In genomic region chr16:85497622-85498314, GRCh38 we compare ENCODE assay signal across 14 cellular contexts.
DNase-seq lines count a peak whose midpoint lies in the region; ATAC-seq and TF ChIP-seq lines count a peak whose summit lies in the region.
"Had no signal": no experiment of that assay in that cellular context is flagged by ENCODE, and none has a peak within 500 bp of the region (broad histone marks: within the 10 kb centered on the region; RNA-seq: fewer than 3 reads in every experiment).

No MANE protein-coding gene starts in this region.

- intact Hi-C loops in PC-3 (cut with micrococcal nuclease): no loop called here
- intact Hi-C loops in left ventricle myocardium inferior (cut with micrococcal nuclease): no loop called here

- peaks cover 4% of the 10 kb centered on the region for H3K36me3 Mint-ChIP-seq in brain
- H3K36me3 Mint-ChIP-seq in neural progenitor cell: no peaks in the 10 kb centered on the region
- H3K36me3 Mint-ChIP-seq: CD14-positive monocyte; CD8-positive, alpha-beta T cell; IgD-negative memory B cell had no signal

- POLR2A ChIA-PET in PC-3 (lab: Charles Lee; ENCODE audit: unreplicated experiment): no interaction called here

- H2AFZ ChIP-seq in Loucy (ENCODE audit: low read length) (no peak overlapping the region), neural progenitor cell (replicated peaks) (no peak overlapping the region), PC-3 (ENCODE audit: low read length) (no peak overlapping the region)

- peaks cover 92% of the 10 kb centered on the region for H3K4me1 ChIP-seq in BLaER1
- H3K4me1 ChIP-seq in Loucy (ENCODE audit: insufficient read depth, low read length, poor library complexity, severe bottlenecking): peaks cover 16% of the 10 kb centered on the region
- peaks cover 7% of the 10 kb centered on the region for H3K4me1 ChIP-seq in neural progenitor cell
- no peaks in the 10 kb centered on the region; the same call in 1 of the 2 replicates for H3K4me1 ChIP-seq in PC-3 (ENCODE audit: insufficient read depth, low read length)
- peaks cover 12% of the 10 kb centered on the region for H3K4me1 ChIP-seq in left ventricle myocardium inferior

- H3K27me3 ChIP-seq in BLaER1: no peaks in the 10 kb centered on the region
- H3K27me3 ChIP-seq in Loucy (ENCODE audit: insufficient read depth, low read length, poor library complexity, severe bottlenecking): no peaks in the 10 kb centered on the region
- no peaks in the 10 kb centered on the region for H3K27me3 ChIP-seq in neural progenitor cell
- no peaks in the 10 kb centered on the region for H3K27me3 ChIP-seq in PC-3 (ENCODE audit: low read length)
- no peaks in the 10 kb centered on the region for H3K27me3 ChIP-seq in left ventricle myocardium inferior (ENCODE audit: low read depth)

- peaks cover 8% of the 10 kb centered on the region for H3K27me3 Mint-ChIP-seq in brain
- H3K27me3 Mint-ChIP-seq in neural progenitor cell (ENCODE audit: insufficient read depth, low read depth): peaks cover 12% of the 10 kb centered on the region

- DNase-seq in neural progenitor cell (ENCODE audit: low spot score) (no peak), PC-3 (no peak), left ventricle myocardium inferior (no peak)
- no peak for DNase-seq in activated CD4-positive, alpha-beta T cell treated with anti-CD3 and anti-CD28 coated beads, Interleukin-2, amount 50 U/mL, for 48 hours
- DNase-seq: ACHN; CD8-positive, alpha-beta T cell; COR-L47; HCEC 1CT had no signal

- H3K4me3 Mint-ChIP-seq in brain: no peak overlapping the region
- no peak overlapping the region for H3K4me3 Mint-ChIP-seq in neural progenitor cell
- H3K4me3 Mint-ChIP-seq: CD14-positive monocyte; CD8-positive, alpha-beta T cell; IgD-negative memory B cell had no signal

- H3K36me3 ChIP-seq in BLaER1 (no peaks in the 10 kb centered on the region), Loucy (ENCODE audit: insufficient read depth, low read length) (no peaks in the 10 kb centered on the region), neural progenitor cell (no peaks in the 10 kb centered on the region), PC-3 (ENCODE audit: low read depth, low read length) (no peaks in the 10 kb centered on the region), left ventricle myocardium inferior (no peaks in the 10 kb centered on the region)

- TF ChIP-seq CTCF in Loucy (conservative IDR thresholded peaks at IDR 0.05; ENCODE audit: low read length) (no peak), brain (conservative IDR thresholded peaks at IDR 0.05) (no peak), neural progenitor cell (IDR thresholded peaks at IDR 0.05) (no peak), PC-3 (conservative IDR thresholded peaks at IDR 0.05; ENCODE audit: low read depth, low read length) (no peak), left ventricle myocardium inferior (IDR thresholded peaks at IDR 0.05; ENCODE audit: borderline replicate concordance) (no peak)

- no TSS peak for BruUV-seq in PC-3 (replicated peaks; lab: Mats Ljungman, UMichigan)

- no peak overlapping the region; the same call in 1 of the 2 replicates for H3K9ac ChIP-seq in BLaER1
- H3K9ac ChIP-seq in Loucy (ENCODE audit: low read depth, low read length, poor library complexity, severe bottlenecking): peak overlapping the region; percentile 59
- no peak overlapping the region for H3K9ac ChIP-seq in neural progenitor cell
- H3K9ac ChIP-seq in PC-3 (ENCODE audit: low read length): no peak overlapping the region

- H3K27ac ChIP-seq in BLaER1 (peak overlapping the region; percentile 38; the same call in 1 of the 2 replicates), neural progenitor cell (no peak overlapping the region), PC-3 (ENCODE audit: low read length) (no peak overlapping the region), left ventricle myocardium inferior (replicated peaks) (no peak overlapping the region)

- H3K4me2 ChIP-seq in BLaER1 (peak overlapping the region; percentile 81), Loucy (ENCODE audit: low read depth, low read length, poor library complexity, severe bottlenecking) (no peak overlapping the region), neural progenitor cell (no peak overlapping the region), PC-3 (ENCODE audit: low read length) (no peak overlapping the region)

- H3K9me3 ChIP-seq in BLaER1: no peaks in the 10 kb centered on the region
- no peaks in the 10 kb centered on the region for H3K9me3 ChIP-seq in Loucy (ENCODE audit: insufficient read depth, low read depth, low read length)
- no peaks in the 10 kb centered on the region for H3K9me3 ChIP-seq in neural progenitor cell (ENCODE audit: low read depth)
- no peaks in the 10 kb centered on the region for H3K9me3 ChIP-seq in PC-3 (ENCODE audit: low read length)
- H3K9me3 ChIP-seq in left ventricle myocardium inferior (replicated peaks): no peaks in the 10 kb centered on the region

- peaks cover 57% of the 10 kb centered on the region for H3K4me1 Mint-ChIP-seq in brain
- peaks cover 40% of the 10 kb centered on the region for H3K4me1 Mint-ChIP-seq in neural progenitor cell
- H3K4me1 Mint-ChIP-seq: CD14-positive monocyte had no signal

- H4K20me1 ChIP-seq in BLaER1 (0 out of 2 replicates have a peak, but pooled peaks cover 11% of the 10 kb centered on the region), Loucy (ENCODE audit: insufficient read depth, low read length, poor library complexity, severe bottlenecking) (no peaks in the 10 kb centered on the region), neural progenitor cell (ENCODE audit: low read depth) (no peaks in the 10 kb centered on the region), PC-3 (ENCODE audit: low read length) (no peaks in the 10 kb centered on the region)

- H3K27ac Mint-ChIP-seq in brain (peak overlapping the region in 4 of 5 experiments; percentile 16 to 34 (median 25)), neural progenitor cell (peak overlapping the region; percentile 68)
- H3K27ac Mint-ChIP-seq: CD8-positive, alpha-beta T cell had no signal

- H3F3A ChIP-seq in Loucy (ENCODE audit: low read depth) (0 out of 2 replicates have a peak, but pooled peaks cover 3% of the 10 kb centered on the region), neural progenitor cell (ENCODE audit: low read depth) (peaks cover 7% of the 10 kb centered on the region), PC-3 (ENCODE audit: low read length, unreplicated experiment) (no peaks in the 10 kb centered on the region)

- H3K79me2 ChIP-seq in Loucy (ENCODE audit: insufficient read depth, low read length) (no peaks in the 10 kb centered on the region; the same call in 1 of the 2 replicates), neural progenitor cell (ENCODE audit: low read depth) (no peaks in the 10 kb centered on the region), PC-3 (ENCODE audit: low read length) (no peaks in the 10 kb centered on the region)

- peaks cover 0 to 4% (median 3%) of the 10 kb centered on the region in 5 experiments for H3K9me3 Mint-ChIP-seq in brain
- no peaks in the 10 kb centered on the region for H3K9me3 Mint-ChIP-seq in neural progenitor cell
- H3K9me3 Mint-ChIP-seq: CD8-positive, alpha-beta T cell had no signal

- H3K9me2 ChIP-seq in Loucy (replicated peaks; ENCODE audit: low read depth, low read length) (no peaks in the 10 kb centered on the region), PC-3 (replicated peaks; ENCODE audit: low read length) (no peaks in the 10 kb centered on the region)

- H3K4me3 ChIP-seq in BLaER1 (no peak overlapping the region), Loucy (ENCODE audit: low read length, poor library complexity, severe bottlenecking) (no peak overlapping the region), neural progenitor cell (no peak overlapping the region), PC-3 (ENCODE audit: low read length) (no peak overlapping the region), left ventricle myocardium inferior (no peak overlapping the region)

- ATAC-seq in PC-3 (no peak), GM21367 (IDR thresholded peaks at IDR 0.05; ENCODE audit: unreplicated experiment) (no peak)
- ATAC-seq: CD8-positive, alpha-beta T cell had no signal

- CTCF ChIA-PET in PC-3 (lab: Charles Lee): no interaction called here
